ENCODE assay signal across 13 cellular contexts in genomic region chr2:197211881-197212342, GRCh38.
DNase-seq lines count a peak whose midpoint lies in the region; ATAC-seq and TF ChIP-seq lines count a peak whose summit lies in the region.
"Had no signal": no experiment of that assay in that cellular context is flagged by ENCODE, and none has a peak within 500 bp of the region (broad histone marks: within the 10 kb centered on the region; RNA-seq: fewer than 3 reads in every experiment).

No MANE protein-coding gene starts in this region.

- no peaks in the 10 kb centered on the region for H3K9me3 Mint-ChIP-seq in activated CD8-positive, alpha-beta memory T cell treated with anti-CD3 and anti-CD28 coated beads, Interleukin-2, amount 10 ng/mL, durations not matched to agents 7 days and 5 days (ENCODE audit: low read depth)
- H3K9me3 Mint-ChIP-seq in activated CD4-positive, alpha-beta T cell treated with anti-CD3 and anti-CD28 coated beads, Interleukin-2, amount 10 ng/mL, durations not matched to agents 24 days and 14 days: no peaks in the 10 kb centered on the region
- H3K9me3 Mint-ChIP-seq: GM23338 had no signal

- TF ChIP-seq POLR2A in stomach (IDR thresholded peaks at IDR 0.05): no peak

- H3K4me3 Mint-ChIP-seq in activated CD8-positive, alpha-beta memory T cell treated with anti-CD3 and anti-CD28 coated beads, Interleukin-2, amount 10 ng/mL, durations not matched to agents 7 days and 5 days: peak overlapping the region; percentile 6
- H3K4me3 Mint-ChIP-seq in activated CD4-positive, alpha-beta T cell treated with anti-CD3 and anti-CD28 coated beads, Interleukin-2, amount 10 ng/mL, durations not matched to agents 24 days and 14 days: peak overlapping the region; percentile 68
- H3K4me3 Mint-ChIP-seq: GM23338 had no signal

- intact Hi-C loops in activated CD4-positive, alpha-beta T cell treated with anti-CD3 and anti-CD28 coated beads, Interleukin-2, amount 10 ng/mL, durations not matched to agents 24 days and 14 days (cut with micrococcal nuclease): loop anchor here (10.0 kb wide), 1 partner anchor 1047 kb away; no protein-coding TSS in a partner anchor
- intact Hi-C loops in left ventricle myocardium superior (cut with micrococcal nuclease) (no loop called here), stomach (cut with DNase I; ENCODE audit: low total_unique reads) (no loop called here)

- DNase-seq in activated CD8-positive, alpha-beta memory T cell treated with anti-CD3 and anti-CD28 coated beads, Interleukin-2, amount 10 ng/mL, durations not matched to agents 7 days and 5 days: no peak
- DNase-seq in activated CD8-positive, alpha-beta memory T cell treated with anti-CD3 and anti-CD28 coated beads for 24 hours: no peak
- DNase-seq in activated CD4-positive, alpha-beta T cell treated with anti-CD3 and anti-CD28 coated beads, Interleukin-2, amount 10 ng/mL, durations not matched to agents 24 days and 14 days: peak; percentile 73
- DNase-seq in left ventricle myocardium superior: no peak
- DNase-seq in stomach: no peak
- no peak for DNase-seq in epidermal melanocyte (ENCODE audit: insufficient read length, low spot score)
- DNase-seq: islet precursor cell, occipital lobe, trophoblast cell had no signal

- H3K36me3 ChIP-seq in stomach: no peaks in the 10 kb centered on the region

- CTCF ChIA-PET in activated CD8-positive, alpha-beta memory T cell treated with anti-CD3 and anti-CD28 coated beads, Interleukin-2, amount 10 ng/mL, durations not matched to agents 7 days and 5 days (lab: Charles Lee): interaction anchor here (0.8 to 1.0 kb wide), 2 partner anchors 26 to 28 kb away, joined by 3 read pairs; no protein-coding TSS in a partner anchor

- peaks cover 97% of the 10 kb centered on the region for H3K4me1 Mint-ChIP-seq in activated CD8-positive, alpha-beta memory T cell treated with anti-CD3 and anti-CD28 coated beads, Interleukin-2, amount 10 ng/mL, durations not matched to agents 7 days and 5 days
- peaks cover 94% of the 10 kb centered on the region for H3K4me1 Mint-ChIP-seq in activated CD4-positive, alpha-beta T cell treated with anti-CD3 and anti-CD28 coated beads, Interleukin-2, amount 10 ng/mL, durations not matched to agents 24 days and 14 days
- H3K4me1 Mint-ChIP-seq: GM23338 had no signal

- H3K9me3 ChIP-seq in stomach: no peaks in the 10 kb centered on the region

- no peak overlapping the region for H3K4me3 ChIP-seq in stomach
- H3K4me3 ChIP-seq: GM23338 had no signal

- H3K27me3 ChIP-seq in stomach: no peaks in the 10 kb centered on the region

- no peak for ATAC-seq in activated CD8-positive, alpha-beta memory T cell treated with anti-CD3 and anti-CD28 coated beads, Interleukin-2, amount 10 ng/mL, durations not matched to agents 7 days and 5 days
- ATAC-seq in left ventricle myocardium superior (peak; percentile 27), HG03045 (IDR thresholded peaks at IDR 0.05; ENCODE audit: unreplicated experiment) (no peak), GM19328 (IDR thresholded peaks at IDR 0.05; ENCODE audit: unreplicated experiment) (no peak)
- ATAC-seq: GM23338, Panc1 had no signal

- TF ChIP-seq EP300 in stomach (IDR thresholded peaks at IDR 0.05): no peak

- H3K27ac Mint-ChIP-seq in activated CD8-positive, alpha-beta memory T cell treated with anti-CD3 and anti-CD28 coated beads, Interleukin-2, amount 10 ng/mL, durations not matched to agents 7 days and 5 days: peak overlapping the region; percentile 90
- peak overlapping the region; percentile 97 for H3K27ac Mint-ChIP-seq in activated CD4-positive, alpha-beta T cell treated with anti-CD3 and anti-CD28 coated beads, Interleukin-2, amount 10 ng/mL, durations not matched to agents 24 days and 14 days
- H3K27ac Mint-ChIP-seq: GM23338 had no signal

- H3K27ac ChIP-seq in stomach: peak overlapping the region in 3 of 5 donors; percentile 8 to 76 (median 42)

- peaks cover 28 to 84% (median 54%) of the 10 kb centered on the region in 4 donors for H3K4me1 ChIP-seq in stomach

- WGBS in stomach, 5 donors: 67 to 84% (median 77%) methylated on average over 4 of the region's 4 CpGs

- no peak for TF ChIP-seq CTCF in stomach (IDR thresholded peaks at IDR 0.05)

- H3K36me3 Mint-ChIP-seq in activated CD8-positive, alpha-beta memory T cell treated with anti-CD3 and anti-CD28 coated beads, Interleukin-2, amount 10 ng/mL, durations not matched to agents 7 days and 5 days: peaks cover 20% of the 10 kb centered on the region
- H3K36me3 Mint-ChIP-seq in activated CD4-positive, alpha-beta T cell treated with anti-CD3 and anti-CD28 coated beads, Interleukin-2, amount 10 ng/mL, durations not matched to agents 24 days and 14 days (ENCODE audit: low read depth): peaks cover 9% of the 10 kb centered on the region

- no peaks in the 10 kb centered on the region for H3K27me3 Mint-ChIP-seq in activated CD8-positive, alpha-beta memory T cell treated with anti-CD3 and anti-CD28 coated beads, Interleukin-2, amount 10 ng/mL, durations not matched to agents 7 days and 5 days
- H3K27me3 Mint-ChIP-seq in activated CD4-positive, alpha-beta T cell treated with anti-CD3 and anti-CD28 coated beads, Interleukin-2, amount 10 ng/mL, durations not matched to agents 24 days and 14 days: no peaks in the 10 kb centered on the region
